In genomic region chrX:129145898-129146297, GRCh38 we compare ENCODE assay signal across 15 cellular contexts.
DNase-seq lines count a peak whose midpoint lies in the region; ATAC-seq, FAIRE-seq and TF ChIP-seq lines count a peak whose summit lies in the region.
"Had no signal": no experiment of that assay in that cellular context is flagged by ENCODE, and none has a peak within 500 bp of the region (broad histone marks: within the 10 kb centered on the region; RNA-seq: fewer than 3 reads in every experiment).

No MANE protein-coding gene starts in this region.

- H3K4me1 ChIP-seq in HepG2 (ENCODE audit: insufficient read depth, low read length), result peaks cover 80% of the 10 kb centered on the region
- H3K4me1 ChIP-seq in right lobe of liver, result no peaks in the 10 kb centered on the region
- H3K4me1 ChIP-seq: BLaER1 treated with 17β-estradiol and CSF1 and Interleukin-3, amounts not matched to agents 10 nM and 100 nM had no signal

- H3K4me3 ChIP-seq in HepG2 (replicated peaks in 1 of 3; ENCODE audit: insufficient read depth in 1 of 3, low read depth in 2 of 3, low read length in 3 of 3) (no peak overlapping the region), right lobe of liver (no peak overlapping the region)
- H3K4me3 ChIP-seq: BLaER1 treated with 17β-estradiol and CSF1 and Interleukin-3, amounts not matched to agents 10 nM and 100 nM; GM12878 had no signal

- no peak for TF ChIP-seq POLR2A in HepG2 (IDR thresholded peaks at IDR 0.05; ENCODE audit: insufficient read depth in 1 of 2, low read depth in 2 of 2, low read length in 2 of 2)
- TF ChIP-seq POLR2A in right lobe of liver (IDR thresholded peaks at IDR 0.05), result no peak

- H2AFZ ChIP-seq in HepG2 (ENCODE audit: low read length), result no peak overlapping the region

- no TSS peak for BruUV-seq in HepG2 (replicated peaks; lab: Mats Ljungman, UMichigan)

- in situ Hi-C loops in HepG2 (cut with HindIII; ENCODE audit: extremely low pct_ligation_motif_present, low pct_unique_long_range_greater_than_20kb), result no loop called here

- H3K27ac Mint-ChIP-seq in glutamatergic neuron (ENCODE audit: unreplicated experiment), result peak overlapping the region; percentile 76
- H3K27ac Mint-ChIP-seq: CD4-positive, CD25-positive, alpha-beta regulatory T cell had no signal

- peak; percentile 40 for ATAC-seq in HepG2
- no peak for ATAC-seq in right lobe of liver
- ATAC-seq: GM12878 had no signal

- POLR2A ChIA-PET in HepG2 (lab: Yijun Ruan, JAX), result interaction anchor here (1.7 to 3.8 kb wide), 3 partner anchors 21 to 31 kb away, joined by 4 to 30 read pairs (median 5); no protein-coding TSS in a partner anchor

- no peaks in the 10 kb centered on the region for H3K36me3 Mint-ChIP-seq in glutamatergic neuron (ENCODE audit: unreplicated experiment)
- H3K36me3 Mint-ChIP-seq: CD4-positive, CD25-positive, alpha-beta regulatory T cell had no signal

- no peaks in the 10 kb centered on the region for H3K27me3 ChIP-seq in HepG2 (ENCODE audit: control insufficient read depth in 1 of 2, insufficient read depth in 2 of 2, low read length in 2 of 2)
- no peaks in the 10 kb centered on the region for H3K27me3 ChIP-seq in right lobe of liver

- no peak for FAIRE-seq in HepG2 (lab: Jason Lieb, UNC)
- FAIRE-seq: GM12878, GM18507 had no signal

- H3K9me3 Mint-ChIP-seq in glutamatergic neuron (ENCODE audit: unreplicated experiment), result no peaks in the 10 kb centered on the region
- H3K9me3 Mint-ChIP-seq: CD4-positive, CD25-positive, alpha-beta regulatory T cell; H9 had no signal

- WGBS in HepG2 (ENCODE audit: low lambda C conversion rate), result 2% methylated on average over 5 of the region's 5 CpGs
- WGBS in right lobe of liver (ENCODE audit: insufficient coverage, low coverage, low lambda C conversion rate, missing lambda C conversion rate), result 25% methylated on average over 5 of the region's 5 CpGs

- TF ChIP-seq RAD21 in HepG2 (CRISPR knock-in tag; IDR thresholded peaks at IDR 0.05), result no peak

- peaks cover 17% of the 10 kb centered on the region for H3K4me1 Mint-ChIP-seq in glutamatergic neuron (ENCODE audit: low read depth, unreplicated experiment)
- H3K4me1 Mint-ChIP-seq: CD4-positive, CD25-positive, alpha-beta regulatory T cell had no signal

- CTCF ChIA-PET in HepG2 (lab: Yijun Ruan, JAX; ENCODE audit: low intra/inter-chr PET ratio, low total read pairs), result no interaction called here

- H3K27ac ChIP-seq in HepG2 (ENCODE audit: extremely low read length, insufficient read depth, low read length) (peak overlapping the region; percentile 99), right lobe of liver (no peak overlapping the region)
- H3K27ac ChIP-seq: BLaER1 treated with 17β-estradiol and CSF1 and Interleukin-3, amounts not matched to agents 10 nM and 100 nM had no signal

- DNase-seq in HepG2 (ENCODE audit: low spot score) (peak; percentile 51), right lobe of liver (no peak), NCI-H748 (lab: John Stamatoyannopoulos, UW; ENCODE audit: unreplicated experiment) (peak; percentile 87), glutamatergic neuron (no peak), NCI-H526 treated with DMSO at 0.1 percent for 48 hours (lab: John Stamatoyannopoulos, UW) (no peak), ecto neural progenitor cell (ENCODE audit: low spot score) (no peak), SIG-M5 (lab: John Stamatoyannopoulos, UW) (no peak)
- DNase-seq: ACHN; CD4-positive, CD25-positive, alpha-beta regulatory T cell; DMS53; GOT3; H9 had no signal

- TF ChIP-seq EP300 in HepG2 (IDR thresholded peaks at IDR 0.05; ENCODE audit: low read depth in 2 of 2, low read length in 2 of 2) (peak in 1 of 2 experiments; percentile 85; a peak in 2 of 4 replicates), HepG2 (CRISPR knock-in tag; IDR thresholded peaks at IDR 0.05; ENCODE audit: borderline replicate concordance) (no peak)

- H3K9me3 ChIP-seq in HepG2 (ENCODE audit: low read length), result no peaks in the 10 kb centered on the region
- H3K9me3 ChIP-seq in right lobe of liver, result no peaks in the 10 kb centered on the region
- H3K9me3 ChIP-seq: BLaER1 treated with 17β-estradiol and CSF1 and Interleukin-3, amounts not matched to agents 10 nM and 100 nM had no signal

- H3K9ac ChIP-seq in HepG2 (ENCODE audit: insufficient read depth, low read depth, low read length), result peak overlapping the region; percentile 69
- H3K9ac ChIP-seq: BLaER1 treated with 17β-estradiol and CSF1 and Interleukin-3, amounts not matched to agents 10 nM and 100 nM had no signal

- no peaks in the 10 kb centered on the region for H3K36me3 ChIP-seq in HepG2 (replicated peaks in 1 of 2; ENCODE audit: control insufficient read depth in 1 of 2, insufficient read depth in 2 of 2, low read length in 2 of 2)
- H3K36me3 ChIP-seq in right lobe of liver, result no peaks in the 10 kb centered on the region
- H3K36me3 ChIP-seq: BLaER1 treated with 17β-estradiol and CSF1 and Interleukin-3, amounts not matched to agents 10 nM and 100 nM had no signal

- TF ChIP-seq CTCF in HepG2 (CRISPR knock-in tag; IDR thresholded peaks at IDR 0.05) (no peak), right lobe of liver (IDR thresholded peaks at IDR 0.05) (no peak), glutamatergic neuron (IDR thresholded peaks at IDR 0.05; ENCODE audit: partially characterized antibody, unreplicated experiment) (no peak)

- intact Hi-C loops in HepG2 (cut with micrococcal nuclease; ENCODE audit: unreplicated experiment), result loop anchor here (2.0 kb wide), 1 partner anchor 55 kb away; no protein-coding TSS in a partner anchor
- intact Hi-C loops in right lobe of liver (cut with DNase I), result no loop called here

- H4K20me1 ChIP-seq in HepG2 (ENCODE audit: insufficient read depth, low read length), result no peaks in the 10 kb centered on the region

- no peaks in the 10 kb centered on the region for H3K79me2 ChIP-seq in HepG2 (ENCODE audit: insufficient read depth, low read length)

- peak overlapping the region; percentile 54; the same call in 1 of the 2 replicates for H3K4me2 ChIP-seq in HepG2 (ENCODE audit: low read depth, low read length)
- H3K4me2 ChIP-seq: BLaER1 treated with 17β-estradiol and CSF1 and Interleukin-3, amounts not matched to agents 10 nM and 100 nM had no signal

- no peaks in the 10 kb centered on the region for H3K27me3 Mint-ChIP-seq in glutamatergic neuron (ENCODE audit: unreplicated experiment)
- H3K27me3 Mint-ChIP-seq: CD4-positive, CD25-positive, alpha-beta regulatory T cell had no signal

- H3K4me3 Mint-ChIP-seq in glutamatergic neuron (ENCODE audit: unreplicated experiment), result peak overlapping the region; percentile 28
- H3K4me3 Mint-ChIP-seq: CD4-positive, CD25-positive, alpha-beta regulatory T cell; H9 had no signal

TF ChIP-seq in HepG2, 621 proteins besides CTCF, POLR2A, EP300 and RAD21 (continues in another document):
- no peak for TF ChIP-seq FOXP1 (IDR thresholded peaks at IDR 0.05)
- TF ChIP-seq FOXP1 (CRISPR knock-in tag; IDR thresholded peaks at IDR 0.05), result peak; percentile 54; the same call in 1 of the 2 replicates
- peak; percentile 59 for TF ChIP-seq NFYB (CRISPR knock-in tag; IDR thresholded peaks at IDR 0.05)
- TF ChIP-seq PAXIP1 (CRISPR knock-in tag; conservative IDR thresholded peaks at IDR 0.05), result peak; percentile 69; the same call in 1 of the 2 replicates
- TF ChIP-seq BCL6 (CRISPR knock-in tag; IDR thresholded peaks at IDR 0.05), result peak; percentile 60
- TF ChIP-seq ZNF414 (CRISPR knock-in tag; IDR thresholded peaks at IDR 0.05), result no peak
- TF ChIP-seq NCOR1 (IDR thresholded peaks at IDR 0.05; ENCODE audit: borderline replicate concordance, low read length), result 0 out of 2 replicates have a peak, but pooled peaks have one; percentile 35
- peak; percentile 71 for TF ChIP-seq TCF7 (IDR thresholded peaks at IDR 0.05; ENCODE audit: low read depth)
- TF ChIP-seq SOX13 (IDR thresholded peaks at IDR 0.05), result no peak
- TF ChIP-seq SOX13 (CRISPR knock-in tag; conservative IDR thresholded peaks at IDR 0.05 in 1 of 2, IDR thresholded peaks at IDR 0.05 in 1 of 2), result peak in 1 of 2 experiments; percentile 27; a peak in 1 of 4 replicates
- TF ChIP-seq SAFB2 (CRISPR knock-in tag; IDR thresholded peaks at IDR 0.05; ENCODE audit: borderline replicate concordance, low read depth), result no peak
- TF ChIP-seq ISL2 (CRISPR knock-in tag; IDR thresholded peaks at IDR 0.05), result peak; percentile 50
- 0 out of 2 replicates have a peak, but pooled peaks have one; percentile 9 for TF ChIP-seq FOSL2 (CRISPR knock-in tag; IDR thresholded peaks at IDR 0.05)
- TF ChIP-seq HNF4G (IDR thresholded peaks at IDR 0.05; ENCODE audit: borderline replicate concordance, low read depth, low read length), result peak; percentile 36; the same call in 1 of the 2 replicates
- TF ChIP-seq HNF4G (CRISPR knock-in tag; IDR thresholded peaks at IDR 0.05; ENCODE audit: borderline replicate concordance, low read depth), result no peak

Comparison
In these comparisons a context has a peak if more than half of its experiments do, and no peak if none do; other contexts are left out.
1. DNase-seq: peak in HepG2 (single experiment) and NCI-H748 (single experiment); none in right lobe of liver (0 of 3), glutamatergic neuron (single experiment), NCI-H526 treated with DMSO at 0.1 percent for 48 hours (single experiment), ecto neural progenitor cell (single experiment) and SIG-M5 (single experiment).